8 cellular contexts compared by ENCODE assay signal in the genomic region with DNA sequence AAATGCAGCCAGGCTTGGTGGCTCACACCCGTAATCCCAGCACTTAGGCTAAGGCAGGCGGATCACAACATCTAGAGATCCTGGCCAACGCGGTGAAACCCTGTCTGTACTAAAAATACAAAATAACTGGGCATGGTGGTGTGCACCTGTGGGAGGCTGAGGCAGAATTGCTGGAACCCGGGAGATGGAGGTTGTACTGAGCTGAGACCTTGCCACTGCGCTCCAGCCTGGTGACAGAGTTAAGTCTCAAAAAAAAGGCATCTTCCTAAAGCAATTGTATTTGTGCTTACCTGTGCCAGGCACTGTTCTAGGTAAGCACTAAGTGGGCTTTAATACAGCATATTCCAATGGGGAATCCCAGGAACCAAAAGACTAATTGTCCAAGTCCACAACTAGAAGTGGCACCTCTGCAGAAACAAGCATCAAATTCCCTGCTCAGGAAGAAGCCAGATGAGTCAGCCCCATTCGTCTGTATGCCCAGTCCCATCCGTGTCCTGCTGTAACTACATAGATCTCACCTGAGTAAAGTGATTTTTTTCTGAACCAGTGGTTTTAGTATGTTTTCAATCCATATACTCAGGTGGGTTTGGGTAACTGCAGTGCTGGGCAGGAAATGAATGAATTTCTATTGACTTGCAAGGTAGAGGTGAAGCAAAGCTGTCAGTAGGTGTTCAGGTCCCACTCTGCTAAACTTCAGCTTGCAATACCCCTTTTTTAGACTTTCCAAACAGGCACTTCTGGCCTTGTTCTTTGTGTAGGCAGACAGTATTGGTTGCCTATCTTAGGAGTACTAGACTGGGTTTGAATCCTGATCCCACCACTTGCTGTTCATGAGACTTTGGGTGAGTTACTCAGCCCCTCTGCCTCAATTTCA. TPM values are rescaled to one million over a fixed set of nuclear protein-coding genes. Genes with fewer than 3 reads are reported as not detected.
DNase-seq lines count a peak whose midpoint lies in the region; ATAC-seq, FAIRE-seq and TF ChIP-seq lines count a peak whose summit lies in the region.

No MANE protein-coding gene starts in this region.

- FAIRE-seq in endothelial cell of umbilical vein (lab: Jason Lieb, UNC), result peak; percentile 59
- FAIRE-seq in small intestine (lab: Jason Lieb, UNC), result no peak

- POLR2A ChIA-PET in endothelial cell of umbilical vein (lab: Charles Lee), result interaction anchor here (0.6 to 2.1 kb wide), 4 partner anchors 10 to 1145 kb away, joined by 3 to 5 read pairs (median 3); no protein-coding TSS in a partner anchor

- no peak overlapping the region for H2BK15ac ChIP-seq in H9 (ENCODE audit: low read depth, low read length)

- dilution Hi-C loops in endothelial cell of umbilical vein (cut with MboI; ENCODE audit: extremely low pct_ligation_motif_present, low sequenced_read_pairs), result no loop called here

- no peak overlapping the region for H2BK12ac ChIP-seq in H9 (ENCODE audit: insufficient read length, low read depth, low read length)

- H3K4ac ChIP-seq in H9 (ENCODE audit: low read depth, low read length), result no peak overlapping the region

- CTCF ChIA-PET in endothelial cell of umbilical vein (lab: Charles Lee), result interaction anchor here (0.6 to 2.8 kb wide), 5 partner anchors 8 to 367 kb away, joined by 3 to 9 read pairs (median 4); no protein-coding TSS in a partner anchor

- H3K9me3 Mint-ChIP-seq in H9, result peaks cover 7 to 8% of the 10 kb centered on the region in 2 experiments
- H3K9me3 Mint-ChIP-seq in T-helper 1 cell treated with Interleukin-12 subunit alpha and Interleukin-12 subunit beta and Interleukin-4 antibody, amounts not matched to agents 30 μg/mL and 1 μg/mL, for 36 hours, result no peaks in the 10 kb centered on the region

- DNase-seq in H9 (peak; percentile 59), endothelial cell of umbilical vein (ENCODE audit: low read depth, low spot score) (peak; percentile 52), small intestine (no peak)
- peak; percentile 57 for DNase-seq in stimulated activated CD4-positive, alpha-beta T cell treated with anti-CD3 and anti-CD28 coated beads, Interleukin-1b, Interleukin-23, amount 100 ng/mL, for 48 hours

- H3K9ac ChIP-seq in H9 (ENCODE audit: extremely low read depth, insufficient read length, low read length) (peak overlapping the region; percentile 99), endothelial cell of umbilical vein (replicated peaks; ENCODE audit: extremely low read depth, insufficient read depth, low read length) (peak overlapping the region; percentile 99)

- H3K27ac ChIP-seq in 22Rv1 (peak overlapping the region; percentile 95), H9 (ENCODE audit: insufficient read length, low read depth, low read length) (peak overlapping the region; percentile 89), endothelial cell of umbilical vein (ENCODE audit: insufficient read depth, low read depth, low read length) (peak overlapping the region; percentile 78), small intestine (ENCODE audit: low read depth in 1 of 2, low read length in 1 of 2) (peak overlapping the region in 1 of 2 donors; percentile 42)

- H3K9me1 ChIP-seq in endothelial cell of umbilical vein (replicated peaks; ENCODE audit: control insufficient read depth, extremely low read depth, insufficient read depth, low read length), result no peaks in the 10 kb centered on the region

- peak overlapping the region; percentile 65 for H3K4me2 ChIP-seq in H9 (ENCODE audit: insufficient read depth, insufficient read length, low read length)
- peak overlapping the region; percentile 100 for H3K4me2 ChIP-seq in endothelial cell of umbilical vein (ENCODE audit: insufficient read depth, low read length)

- H3K27ac Mint-ChIP-seq in H9, result peak overlapping the region; percentile 94 to 99 (median 99)
- peak overlapping the region; percentile 98 for H3K27ac Mint-ChIP-seq in T-helper 1 cell treated with Interleukin-12 subunit alpha and Interleukin-12 subunit beta and Interleukin-4 antibody, amounts not matched to agents 30 μg/mL and 1 μg/mL, for 36 hours

- ATAC-seq in GM19395 (IDR thresholded peaks at IDR 0.05; ENCODE audit: unreplicated experiment), result no peak
- no peak for ATAC-seq in GM18502 (IDR thresholded peaks at IDR 0.05; ENCODE audit: poor library complexity, unreplicated experiment)

- intact Hi-C loops in endothelial cell of umbilical vein (cut with micrococcal nuclease), result no loop called here

- H3K27me3 Mint-ChIP-seq in H9 (ENCODE audit: low read depth), result peaks cover 56% of the 10 kb centered on the region
- H3K27me3 Mint-ChIP-seq in T-helper 1 cell treated with Interleukin-12 subunit alpha and Interleukin-12 subunit beta and Interleukin-4 antibody, amounts not matched to agents 30 μg/mL and 1 μg/mL, for 36 hours (ENCODE audit: low read depth), result no peaks in the 10 kb centered on the region

- H3K4me3 ChIP-seq in endothelial cell of umbilical vein (replicated peaks in 1 of 3; ENCODE audit: insufficient read depth in 1 of 3, low read depth in 1 of 3, low read length in 3 of 3) (peak overlapping the region in 1 of 3 experiments; percentile 100), small intestine (ENCODE audit: low read depth in 1 of 2, low read length in 2 of 2) (no peak overlapping the region)

- WGBS in H9 (ENCODE audit: extremely low coverage, insufficient read length, low lambda C conversion rate), result no CpG with 5 or more reads among the region's 8 CpGs
- WGBS in small intestine, 3 donors, result 50 to 61% (median 59%) methylated on average over 8 of the region's 8 CpGs

- H3K23ac ChIP-seq in H9 (ENCODE audit: insufficient read length, low read depth, low read length), result no peak overlapping the region

- peak; percentile 98 for TF ChIP-seq POLR2A in endothelial cell of umbilical vein (IDR thresholded peaks at IDR 0.05; ENCODE audit: low read depth, low read length)

- H3T11ph ChIP-seq in H9 (ENCODE audit: low read length), result no peak overlapping the region

- no TSS peak for BruUV-seq in endothelial cell of umbilical vein (replicated peaks; lab: Mats Ljungman, UMichigan)

- no peak overlapping the region for H2BK120ac ChIP-seq in H9 (ENCODE audit: low read depth, low read length, poor library complexity, severe bottlenecking)

- H3K79me2 ChIP-seq in H9 (ENCODE audit: insufficient read depth, low read length) (no peaks in the 10 kb centered on the region), endothelial cell of umbilical vein (ENCODE audit: control insufficient read depth, insufficient read depth, low read length) (peaks cover 54% of the 10 kb centered on the region)

- H2AFZ ChIP-seq in H9 (ENCODE audit: low read length), result no peak overlapping the region
- no peak overlapping the region for H2AFZ ChIP-seq in endothelial cell of umbilical vein (ENCODE audit: low read depth, low read length)

- H3K4me1 ChIP-seq in H9 (ENCODE audit: insufficient read depth, low read length) (peaks cover 2% of the 10 kb centered on the region; the same call in 1 of the 2 replicates), endothelial cell of umbilical vein (ENCODE audit: control insufficient read depth, extremely low read depth, insufficient read depth, low read length) (peaks cover 34% of the 10 kb centered on the region), small intestine (ENCODE audit: control insufficient read depth in 2 of 2, insufficient read depth in 1 of 2, low read depth in 1 of 2, low read length in 1 of 2) (peaks cover 0 to 17% of the 10 kb centered on the region in 2 donors)

- TF ChIP-seq CTCF in 22Rv1 (IDR thresholded peaks at IDR 0.05) (no peak), H9 (conservative IDR thresholded peaks at IDR 0.05) (no peak), endothelial cell of umbilical vein (IDR thresholded peaks at IDR 0.05; ENCODE audit: extremely low read depth in 1 of 2, insufficient read depth in 1 of 2, low read depth in 1 of 2, low read length in 2 of 2) (no peak)

- no peaks in the 10 kb centered on the region for H3K79me1 ChIP-seq in H9 (ENCODE audit: insufficient read depth, low read depth, low read length, poor library complexity, severe bottlenecking)

- H4K91ac ChIP-seq in H9 (ENCODE audit: insufficient read length, low read depth, low read length), result no peak overlapping the region

- peaks cover 31 to 33% of the 10 kb centered on the region in 2 experiments for H3K36me3 ChIP-seq in endothelial cell of umbilical vein (ENCODE audit: control insufficient read depth in 2 of 2, extremely low read depth in 1 of 2, insufficient read depth in 2 of 2, low read length in 2 of 2)
- peaks cover 8 to 18% of the 10 kb centered on the region in 2 donors for H3K36me3 ChIP-seq in small intestine (ENCODE audit: control insufficient read depth in 2 of 2, insufficient read depth in 2 of 2, low read length in 2 of 2)

- no peak overlapping the region for H3K14ac ChIP-seq in H9 (ENCODE audit: insufficient read depth, low read length)

- H3K36me3 Mint-ChIP-seq in H9 (ENCODE audit: insufficient read depth in 1 of 3, low read depth in 3 of 3), result peaks cover 67 to 80% (median 79%) of the 10 kb centered on the region in 3 experiments
- H3K36me3 Mint-ChIP-seq in T-helper 1 cell treated with Interleukin-12 subunit alpha and Interleukin-12 subunit beta and Interleukin-4 antibody, amounts not matched to agents 30 μg/mL and 1 μg/mL, for 36 hours (ENCODE audit: low read depth), result peaks cover 69% of the 10 kb centered on the region

- H3K4me3 Mint-ChIP-seq in H9, result peak overlapping the region; percentile 97
- peak overlapping the region; percentile 99 for H3K4me3 Mint-ChIP-seq in T-helper 1 cell treated with Interleukin-12 subunit alpha and Interleukin-12 subunit beta and Interleukin-4 antibody, amounts not matched to agents 30 μg/mL and 1 μg/mL, for 36 hours

- H2BK20ac ChIP-seq in H9 (ENCODE audit: low read depth, low read length, poor library complexity, severe bottlenecking), result no peak overlapping the region

- no peak overlapping the region for H2AK5ac ChIP-seq in H9 (ENCODE audit: insufficient read length, low read length)

- H4K5ac ChIP-seq in H9 (ENCODE audit: insufficient read length, low read depth, low read length), result peak overlapping the region; percentile 79

- H3K18ac ChIP-seq in H9 (ENCODE audit: insufficient read length, low read depth, low read length), result peak overlapping the region; percentile 9

- H3K27me3 ChIP-seq in H9 (ENCODE audit: insufficient read depth, low read length) (no peaks in the 10 kb centered on the region), endothelial cell of umbilical vein (ENCODE audit: control insufficient read depth in 2 of 2, insufficient read depth in 2 of 2, low read length in 2 of 2) (no peaks in the 10 kb centered on the region), small intestine (ENCODE audit: control insufficient read depth in 2 of 2, insufficient read depth in 2 of 2, low read length in 2 of 2) (no peaks in the 10 kb centered on the region)

- H3K4me1 Mint-ChIP-seq in H9, result peaks cover 18 to 31% of the 10 kb centered on the region in 2 experiments
- H3K4me1 Mint-ChIP-seq in T-helper 1 cell treated with Interleukin-12 subunit alpha and Interleukin-12 subunit beta and Interleukin-4 antibody, amounts not matched to agents 30 μg/mL and 1 μg/mL, for 36 hours (ENCODE audit: low read depth), result peaks cover 40% of the 10 kb centered on the region

- H2BK5ac ChIP-seq in H9 (ENCODE audit: insufficient read length, low read length), result no peak overlapping the region

- H4K8ac ChIP-seq in H9 (replicated peaks; ENCODE audit: insufficient read length, low read depth, low read length), result peak overlapping the region; percentile 38

- no peaks in the 10 kb centered on the region for H3K9me3 ChIP-seq in H9 (ENCODE audit: control insufficient read depth, low read depth, low read length)
- no peaks in the 10 kb centered on the region for H3K9me3 ChIP-seq in endothelial cell of umbilical vein (replicated peaks; ENCODE audit: control insufficient read depth, insufficient read depth, low read length)
- H3K9me3 ChIP-seq in small intestine (ENCODE audit: control insufficient read depth, low read depth), result no peaks in the 10 kb centered on the region

- H3K23me2 ChIP-seq in H9 (ENCODE audit: insufficient read length, low read depth, low read length, poor library complexity, severe bottlenecking), result peaks cover 4% of the 10 kb centered on the region

- H3K56ac ChIP-seq in H9 (ENCODE audit: insufficient read length, low read depth, low read length), result no peak overlapping the region

- H4K20me1 ChIP-seq in H9 (ENCODE audit: control insufficient read depth, insufficient read depth, insufficient read length) (peaks cover 3% of the 10 kb centered on the region), endothelial cell of umbilical vein (replicated peaks; ENCODE audit: control insufficient read depth, extremely low read depth, insufficient read depth, low read length) (peaks cover 2% of the 10 kb centered on the region)

RNA-seq across cellular contexts. Expression of a gene that starts 4.7 kb away (rescaled TPM):
- 92.1 and 93.6 TPM in 2 replicates for total RNA-seq in H9 (2021)
- total RNA-seq in endothelial cell of umbilical vein, result 72.7 and 77.7 TPM in 2 replicates
- 28.7 and 37.1 TPM in 2 replicates for polyA plus RNA-seq in endothelial cell of umbilical vein
- 55.5 and 56.5 TPM in 2 replicates for polyA plus RNA-seq in endothelial cell of umbilical vein (2011; cell fraction: cytosol; rRNA removed)
- polyA plus RNA-seq in endothelial cell of umbilical vein (2011; cell fraction: nucleus; rRNA removed), result 50.8 and 62.4 TPM in 2 replicates
- 36.0 and 59.5 TPM in 2 replicates for polyA plus RNA-seq in endothelial cell of umbilical vein (2012)
- polyA minus RNA-seq in endothelial cell of umbilical vein, result 39.1 and 81.3 TPM in 2 replicates
- polyA minus RNA-seq in endothelial cell of umbilical vein (2011; cell fraction: cytosol; rRNA and poly(A)+ RNA removed), result 55.6 TPM
- polyA minus RNA-seq in endothelial cell of umbilical vein (2011; cell fraction: nucleus; rRNA and poly(A)+ RNA removed), result 19.6 and 22.7 TPM in 2 replicates
- polyA plus RNA-seq in small intestine, result 10 to 100 TPM; 31.1 to 69.5 (median 33.3) TPM

RNA-seq across cellular contexts. Expression of a gene that starts 42.3 kb away (rescaled TPM):
- total RNA-seq in H9 (2021), result 42.2 and 45.0 TPM in 2 replicates
- 46.2 and 49.0 TPM in 2 replicates for total RNA-seq in endothelial cell of umbilical vein
- 31.5 and 32.7 TPM in 2 replicates for polyA plus RNA-seq in endothelial cell of umbilical vein
- 37.3 and 37.6 TPM in 2 replicates for polyA plus RNA-seq in endothelial cell of umbilical vein (2011; cell fraction: cytosol; rRNA removed)
- polyA plus RNA-seq in endothelial cell of umbilical vein (2011; cell fraction: nucleus; rRNA removed), result 69.7 and 70.4 TPM in 2 replicates
- 26.7 and 48.7 TPM in 2 replicates for polyA plus RNA-seq in endothelial cell of umbilical vein (2012)
- 16.3 and 27.8 TPM in 2 replicates for polyA minus RNA-seq in endothelial cell of umbilical vein
- 12.3 TPM for polyA minus RNA-seq in endothelial cell of umbilical vein (2011; cell fraction: cytosol; rRNA and poly(A)+ RNA removed)
- 17.6 and 27.1 TPM in 2 replicates for polyA minus RNA-seq in endothelial cell of umbilical vein (2011; cell fraction: nucleus; rRNA and poly(A)+ RNA removed)
- polyA plus RNA-seq in small intestine, result 10 to 100 TPM; 16.3 to 25.9 (median 25.5) TPM
